ENCODE assay signal across 25 cellular contexts in the genomic region with DNA sequence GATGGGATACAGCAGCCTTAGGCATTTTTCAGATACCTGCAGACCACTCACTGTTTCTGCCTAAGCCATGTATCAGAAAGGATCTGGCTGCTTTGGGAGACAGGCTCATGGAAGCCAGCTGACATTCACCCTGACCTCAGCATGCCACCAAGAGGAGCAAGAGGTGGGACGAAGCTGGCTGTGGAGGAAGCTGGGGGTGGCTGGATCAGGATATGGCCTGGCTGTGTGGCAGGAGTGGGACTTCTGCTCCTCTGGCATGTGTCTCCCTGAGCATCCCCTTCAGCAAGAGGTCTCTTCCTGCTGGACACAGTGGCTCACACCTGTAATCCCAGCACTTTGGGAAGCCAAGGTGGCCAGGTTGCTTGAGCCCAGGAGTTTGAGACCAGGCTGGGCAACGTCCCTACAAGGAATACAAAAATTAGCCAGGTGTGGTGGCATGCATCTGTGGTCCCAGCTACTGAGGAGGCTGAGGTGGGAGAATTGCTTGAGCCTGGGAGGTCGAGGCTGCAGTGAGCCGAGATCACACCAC. TPM values are rescaled to one million over a fixed set of nuclear protein-coding genes. Genes with fewer than 3 reads are reported as not detected.
"Had no signal": no experiment of that assay in that cellular context is flagged by ENCODE, and none has a peak within 500 bp of the region (broad histone marks: within the 10 kb centered on the region; RNA-seq: fewer than 3 reads in every experiment).

No MANE protein-coding gene starts in this region.

- ATAC-seq: Panc1, T-cell had no signal

- H3K9me3 ChIP-seq: SK-N-SH had no signal

- H3K9me2 ChIP-seq: SK-N-SH had no signal

- H3K9ac ChIP-seq: SK-N-SH had no signal

- H3K27ac ChIP-seq: RWPE1 had no signal

- DNase-seq: KBM-7, MV-4-11, NCI-H1048, NCI-H1105, NCI-H146, NCI-H1694 treated with DMSO at 0.1 percent for 48 hours, NCI-H1930, NCI-H2081, NCI-H2107, NCI-H226, NCI-H446, NCI-H510A, NCI-H524 treated with DMSO at 0.1 percent for 48 hours, NCI-H69, NCI-H774, SHP77, SK-N-SH, SW 1271, T-cell had no signal

- H3K4me2 ChIP-seq: SK-N-SH had no signal

RNA-seq across cellular contexts. Expression of gene ADIG, which starts 0.9 kb away (rescaled TPM):
- total RNA-seq: HT1080, LHCN-M2, MCF 10A, SK-MEL-5, T-cell had no signal
- polyA plus RNA-seq: SK-N-SH had no signal

RNA-seq across cellular contexts. Expression of gene ARHGAP40, which starts 19.7 kb away (rescaled TPM):
- total RNA-seq: LHCN-M2, MCF 10A had no signal
